11 cellular contexts compared by ENCODE assay signal in genomic region chr17:59423137-59423703, GRCh38.
DNase-seq lines count a peak whose midpoint lies in the region; TF ChIP-seq lines count a peak whose summit lies in the region.
"Had no signal": no experiment of that assay in that cellular context is flagged by ENCODE, and none has a peak within 500 bp of the region (broad histone marks: within the 10 kb centered on the region; RNA-seq: fewer than 3 reads in every experiment).

No MANE protein-coding gene starts in this region.

- H3K4me2 ChIP-seq in mesenchymal stem cell (ENCODE audit: low read length, poor library complexity, severe bottlenecking) = no peak overlapping the region

- no peak overlapping the region for H2AK5ac ChIP-seq in mesenchymal stem cell (ENCODE audit: low read length, severe bottlenecking)

- H3K4ac ChIP-seq in mesenchymal stem cell (ENCODE audit: low read depth in 1 of 2, low read length in 2 of 2) = peak overlapping the region in 1 of 2 experiments; percentile 35

- H3K36me3 ChIP-seq in endodermal cell (ENCODE audit: control insufficient read depth, insufficient read depth, low read length) (no peaks in the 10 kb centered on the region), mesenchymal stem cell (ENCODE audit: control insufficient read depth in 1 of 2, insufficient read depth in 2 of 2, low read depth in 1 of 2, low read length in 2 of 2) (no peaks in the 10 kb centered on the region)

- H3K18ac ChIP-seq in mesenchymal stem cell (ENCODE audit: low read depth in 1 of 2, low read length in 2 of 2) = peak overlapping the region in 1 of 2 experiments; percentile 45

- peak overlapping the region; percentile 15 to 70 for H2BK12ac ChIP-seq in mesenchymal stem cell (ENCODE audit: low read length in 2 of 2)

- no peak overlapping the region for H3K9ac ChIP-seq in endodermal cell (ENCODE audit: extremely low read depth, low read length, poor library complexity, severe bottlenecking)
- peak overlapping the region; percentile 4 for H3K9ac ChIP-seq in mesenchymal stem cell (ENCODE audit: low read length)

- H3K4me1 ChIP-seq in endodermal cell (ENCODE audit: control insufficient read depth, insufficient read depth, low read length) (peaks cover 40% of the 10 kb centered on the region), mesenchymal stem cell (ENCODE audit: control insufficient read depth, insufficient read depth, low read depth, low read length) (peaks cover 15% of the 10 kb centered on the region)

- no peaks in the 10 kb centered on the region for H3K36me3 Mint-ChIP-seq in endodermal cell (ENCODE audit: low read depth)
- H3K36me3 Mint-ChIP-seq: activated naive CD8-positive, alpha-beta T cell had no signal

- H3K4me3 Mint-ChIP-seq in endodermal cell = no peak overlapping the region
- H3K4me3 Mint-ChIP-seq: activated naive CD8-positive, alpha-beta T cell had no signal

- peaks cover 5% of the 10 kb centered on the region for H3K27me3 Mint-ChIP-seq in endodermal cell (ENCODE audit: insufficient read depth)
- H3K27me3 Mint-ChIP-seq: activated naive CD8-positive, alpha-beta T cell had no signal

- H3K4me1 Mint-ChIP-seq in endodermal cell = peaks cover 59% of the 10 kb centered on the region

- peaks cover under 1% of the 10 kb centered on the region for H3K9me3 ChIP-seq in endodermal cell (ENCODE audit: control insufficient read depth, low read length)
- peaks cover 13% of the 10 kb centered on the region for H3K9me3 ChIP-seq in mesenchymal stem cell (ENCODE audit: control insufficient read depth, low read length)

- no peaks in the 10 kb centered on the region for H3K27me3 ChIP-seq in endodermal cell (ENCODE audit: control insufficient read depth, insufficient read depth, low read length, poor library complexity, severe bottlenecking)
- no peaks in the 10 kb centered on the region for H3K27me3 ChIP-seq in mesenchymal stem cell (ENCODE audit: control insufficient read depth in 1 of 2, insufficient read depth in 1 of 2, low read length in 2 of 2)

- in situ Hi-C loops in GM13977 (cut with MboI; ENCODE audit: low pct_unique_long_range_greater_than_20kb, low sequenced_read_pairs, unreplicated experiment) = no loop called here

- no peak overlapping the region for H4K8ac ChIP-seq in mesenchymal stem cell (ENCODE audit: low read length)

- TF ChIP-seq CTCF in endodermal cell (conservative IDR thresholded peaks at IDR 0.05) (no peak), GM13977 (IDR thresholded peaks at IDR 0.05; ENCODE audit: extremely low read depth, insufficient read depth, missing control alignments) (no peak)

- peak overlapping the region; percentile 64 for H2BK120ac ChIP-seq in mesenchymal stem cell (ENCODE audit: low read depth, low read length)

- H3K79me1 ChIP-seq in mesenchymal stem cell (replicated peaks; ENCODE audit: low read length, poor library complexity, severe bottlenecking) = no peaks in the 10 kb centered on the region

- H2BK5ac ChIP-seq in mesenchymal stem cell (ENCODE audit: low read depth, low read length, poor library complexity, severe bottlenecking) = no peak overlapping the region

- DNase-seq in A172 (ENCODE audit: low spot score) (peak; percentile 64), NCI-H226 (peak; percentile 84), endodermal cell (peak; percentile 80), mesenchymal stem cell (peak; percentile 74), hippocampal formation (lab: John Stamatoyannopoulos, UW) (no peak), GM13977 (ENCODE audit: low spot score) (no peak), GF-D8 (lab: John Stamatoyannopoulos, UW) (no peak)
- DNase-seq in activated CD4-positive, CD25-positive, alpha-beta regulatory T cell (lab: John Stamatoyannopoulos, UW) = no peak
- DNase-seq: SHP77; stimulated activated naive CD4-positive, alpha-beta T cell had no signal

- H3K27ac ChIP-seq in endodermal cell (ENCODE audit: low read depth, low read length) = no peak overlapping the region
- H3K27ac ChIP-seq in mesenchymal stem cell (ENCODE audit: low read length, poor library complexity, severe bottlenecking) = no peak overlapping the region

- 75% methylated on average over 9 of the region's 9 CpGs for WGBS in endodermal cell (ENCODE audit: insufficient coverage in 1 of 2, insufficient read length in 1 of 2), 2 experiments
- 8% methylated on average over 9 of the region's 9 CpGs for WGBS in mesenchymal stem cell

- no peak overlapping the region for H3K14ac ChIP-seq in mesenchymal stem cell (ENCODE audit: low read length in 2 of 2)

- no peaks in the 10 kb centered on the region for H3K9me3 Mint-ChIP-seq in endodermal cell

- H3K23ac ChIP-seq in mesenchymal stem cell (ENCODE audit: low read length in 2 of 2) = no peak overlapping the region

- peak overlapping the region; percentile 78 for H3K27ac Mint-ChIP-seq in endodermal cell
- H3K27ac Mint-ChIP-seq: activated naive CD8-positive, alpha-beta T cell had no signal

- no peak overlapping the region for H4K91ac ChIP-seq in mesenchymal stem cell (ENCODE audit: low read length)

- no peak overlapping the region for H2AFZ ChIP-seq in mesenchymal stem cell (ENCODE audit: low read depth, low read length)

- no peak overlapping the region for H2BK15ac ChIP-seq in mesenchymal stem cell (ENCODE audit: low read depth, poor library complexity, severe bottlenecking)

- H3K4me3 ChIP-seq in endodermal cell (ENCODE audit: low read length) (no peak overlapping the region), mesenchymal stem cell (ENCODE audit: insufficient read depth in 1 of 2, low read depth in 1 of 2, low read length in 2 of 2) (peak overlapping the region in 1 of 2 experiments; percentile 22)

Comparison
In these comparisons a context has a peak if more than half of its experiments do, and no peak if none do; other contexts are left out.
1. DNase-seq: peak in A172 (single experiment), NCI-H226 (single experiment), endodermal cell (single experiment) and mesenchymal stem cell (single experiment); none in activated CD4-positive, CD25-positive, alpha-beta regulatory T cell (0 of 4), hippocampal formation (0 of 2), GM13977 (single experiment) and GF-D8 (single experiment).